Comparison of ENCODE assay signal across 1 cellular context in the genomic region with DNA sequence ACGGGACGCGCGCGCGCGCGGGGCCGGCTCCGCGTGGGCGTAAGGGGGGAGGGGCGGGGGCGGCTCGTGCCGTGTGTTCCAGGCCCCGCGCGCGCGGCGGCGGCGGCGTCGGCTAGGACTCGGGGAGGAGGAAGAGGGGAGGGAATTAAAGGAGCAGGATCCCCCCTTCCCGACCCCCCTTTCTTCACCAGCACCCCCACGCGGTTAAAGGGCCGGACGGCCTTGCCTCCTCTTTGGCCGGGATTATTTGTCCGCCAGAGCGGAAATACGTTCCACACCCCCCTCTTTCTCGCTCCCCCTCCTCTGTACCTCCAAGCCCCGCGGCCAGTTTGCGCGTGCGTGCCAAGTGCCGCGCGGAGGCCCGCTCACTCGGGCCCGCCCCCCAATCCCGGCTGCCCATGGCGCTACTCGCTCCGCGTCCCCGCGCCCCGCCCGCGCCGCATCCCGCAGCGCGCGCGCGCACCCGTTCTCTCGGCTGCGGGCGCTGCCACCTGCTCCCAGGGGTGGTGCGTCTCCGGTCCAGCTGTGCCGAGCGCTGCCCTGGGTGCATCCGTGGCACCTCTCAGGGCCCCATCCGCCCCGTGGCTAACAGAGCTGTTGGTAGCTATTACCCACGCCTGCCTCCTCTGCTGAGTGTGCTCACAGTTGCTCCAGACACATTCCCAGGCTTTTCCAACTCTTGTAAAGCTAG.
A peak's percentile ranks its signal among the peaks of the same experiment; 100 is the strongest.
TF ChIP-seq lines count a peak whose summit lies in the region.

A gene with protein sequence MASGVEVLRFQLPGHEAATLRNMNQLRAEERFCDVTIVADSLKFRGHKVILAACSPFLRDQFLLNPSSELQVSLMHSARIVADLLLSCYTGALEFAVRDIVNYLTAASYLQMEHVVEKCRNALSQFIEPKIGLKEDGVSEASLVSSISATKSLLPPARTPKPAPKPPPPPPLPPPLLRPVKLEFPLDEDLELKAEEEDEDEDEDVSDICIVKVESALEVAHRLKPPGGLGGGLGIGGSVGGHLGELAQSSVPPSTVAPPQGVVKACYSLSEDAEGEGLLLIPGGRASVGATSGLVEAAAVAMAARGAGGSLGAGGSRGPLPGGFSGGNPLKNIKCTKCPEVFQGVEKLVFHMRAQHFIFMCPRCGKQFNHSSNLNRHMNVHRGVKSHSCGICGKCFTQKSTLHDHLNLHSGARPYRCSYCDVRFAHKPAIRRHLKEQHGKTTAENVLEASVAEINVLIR (minus strand): TSS at position 134 of the 691 bp plus-strand sequence. CDS start 781 bp downstream, outside the sequence.

TF ChIP-seq in HEK293, 187 proteins besides CTCF, POLR2A, EP300 and RAD21 (continued from another document and continues in another):
- TF ChIP-seq, protein P1, sequence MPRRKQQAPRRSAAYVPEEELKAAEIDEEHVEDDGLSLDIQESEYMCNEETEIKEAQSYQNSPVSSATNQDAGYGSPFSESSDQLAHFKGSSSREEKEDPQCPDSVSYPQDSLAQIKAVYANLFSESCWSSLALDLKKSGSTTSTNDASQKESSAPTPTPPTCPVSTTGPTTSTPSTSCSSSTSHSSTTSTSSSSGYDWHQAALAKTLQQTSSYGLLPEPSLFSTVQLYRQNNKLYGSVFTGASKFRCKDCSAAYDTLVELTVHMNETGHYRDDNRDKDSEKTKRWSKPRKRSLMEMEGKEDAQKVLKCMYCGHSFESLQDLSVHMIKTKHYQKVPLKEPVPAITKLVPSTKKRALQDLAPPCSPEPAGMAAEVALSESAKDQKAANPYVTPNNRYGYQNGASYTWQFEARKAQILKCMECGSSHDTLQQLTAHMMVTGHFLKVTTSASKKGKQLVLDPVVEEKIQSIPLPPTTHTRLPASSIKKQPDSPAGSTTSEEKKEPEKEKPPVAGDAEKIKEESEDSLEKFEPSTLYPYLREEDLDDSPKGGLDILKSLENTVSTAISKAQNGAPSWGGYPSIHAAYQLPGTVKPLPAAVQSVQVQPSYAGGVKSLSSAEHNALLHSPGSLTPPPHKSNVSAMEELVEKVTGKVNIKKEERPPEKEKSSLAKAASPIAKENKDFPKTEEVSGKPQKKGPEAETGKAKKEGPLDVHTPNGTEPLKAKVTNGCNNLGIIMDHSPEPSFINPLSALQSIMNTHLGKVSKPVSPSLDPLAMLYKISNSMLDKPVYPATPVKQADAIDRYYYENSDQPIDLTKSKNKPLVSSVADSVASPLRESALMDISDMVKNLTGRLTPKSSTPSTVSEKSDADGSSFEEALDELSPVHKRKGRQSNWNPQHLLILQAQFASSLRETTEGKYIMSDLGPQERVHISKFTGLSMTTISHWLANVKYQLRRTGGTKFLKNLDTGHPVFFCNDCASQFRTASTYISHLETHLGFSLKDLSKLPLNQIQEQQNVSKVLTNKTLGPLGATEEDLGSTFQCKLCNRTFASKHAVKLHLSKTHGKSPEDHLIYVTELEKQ (tag by site-specific recombination; IDR thresholded peaks at IDR 0.05; ENCODE audit: borderline replicate concordance): no peak
- peak; percentile 92 for TF ChIP-seq GLIS2 (tag by site-specific recombination; IDR thresholded peaks at IDR 0.05)
- no peak for TF ChIP-seq ZFP37 (tag by site-specific recombination; IDR thresholded peaks at IDR 0.05)
- TF ChIP-seq, protein P2, sequence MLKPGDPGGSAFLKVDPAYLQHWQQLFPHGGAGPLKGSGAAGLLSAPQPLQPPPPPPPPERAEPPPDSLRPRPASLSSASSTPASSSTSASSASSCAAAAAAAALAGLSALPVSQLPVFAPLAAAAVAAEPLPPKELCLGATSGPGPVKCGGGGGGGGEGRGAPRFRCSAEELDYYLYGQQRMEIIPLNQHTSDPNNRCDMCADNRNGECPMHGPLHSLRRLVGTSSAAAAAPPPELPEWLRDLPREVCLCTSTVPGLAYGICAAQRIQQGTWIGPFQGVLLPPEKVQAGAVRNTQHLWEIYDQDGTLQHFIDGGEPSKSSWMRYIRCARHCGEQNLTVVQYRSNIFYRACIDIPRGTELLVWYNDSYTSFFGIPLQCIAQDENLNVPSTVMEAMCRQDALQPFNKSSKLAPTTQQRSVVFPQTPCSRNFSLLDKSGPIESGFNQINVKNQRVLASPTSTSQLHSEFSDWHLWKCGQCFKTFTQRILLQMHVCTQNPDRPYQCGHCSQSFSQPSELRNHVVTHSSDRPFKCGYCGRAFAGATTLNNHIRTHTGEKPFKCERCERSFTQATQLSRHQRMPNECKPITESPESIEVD (tag by site-specific recombination; IDR thresholded peaks at IDR 0.05): no peak
- TF ChIP-seq ZNF510 (tag by site-specific recombination; IDR thresholded peaks at IDR 0.05; ENCODE audit: insufficient replicate concordance): no peak
- TF ChIP-seq ZNF707 (tag by site-specific recombination; IDR thresholded peaks at IDR 0.05): no peak
- no peak for TF ChIP-seq ZNF658 (tag by site-specific recombination; IDR thresholded peaks at IDR 0.05)
- peak; percentile 70; the same call in 1 of the 2 replicates for TF ChIP-seq ZBTB7A (tag by site-specific recombination; IDR thresholded peaks at IDR 0.05; ENCODE audit: low read depth)
- no peak for TF ChIP-seq ZNF585B (tag by site-specific recombination; IDR thresholded peaks at IDR 0.05)
- no peak for TF ChIP-seq YY2 (tag by site-specific recombination; IDR thresholded peaks at IDR 0.05)
- TF ChIP-seq, protein P3, sequence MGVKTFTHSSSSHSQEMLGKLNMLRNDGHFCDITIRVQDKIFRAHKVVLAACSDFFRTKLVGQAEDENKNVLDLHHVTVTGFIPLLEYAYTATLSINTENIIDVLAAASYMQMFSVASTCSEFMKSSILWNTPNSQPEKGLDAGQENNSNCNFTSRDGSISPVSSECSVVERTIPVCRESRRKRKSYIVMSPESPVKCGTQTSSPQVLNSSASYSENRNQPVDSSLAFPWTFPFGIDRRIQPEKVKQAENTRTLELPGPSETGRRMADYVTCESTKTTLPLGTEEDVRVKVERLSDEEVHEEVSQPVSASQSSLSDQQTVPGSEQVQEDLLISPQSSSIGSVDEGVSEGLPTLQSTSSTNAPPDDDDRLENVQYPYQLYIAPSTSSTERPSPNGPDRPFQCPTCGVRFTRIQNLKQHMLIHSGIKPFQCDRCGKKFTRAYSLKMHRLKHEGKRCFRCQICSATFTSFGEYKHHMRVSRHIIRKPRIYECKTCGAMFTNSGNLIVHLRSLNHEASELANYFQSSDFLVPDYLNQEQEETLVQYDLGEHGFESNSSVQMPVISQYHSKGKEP (tag by site-specific recombination; IDR thresholded peaks at IDR 0.05): no peak; the same call in 1 of the 2 replicates
- peak; percentile 71 for TF ChIP-seq ZBTB17 (tag by site-specific recombination; IDR thresholded peaks at IDR 0.05)
- no peak for TF ChIP-seq ZNF549 (tag by site-specific recombination; IDR thresholded peaks at IDR 0.05)
- TF ChIP-seq ZNF623 (tag by site-specific recombination; IDR thresholded peaks at IDR 0.05): no peak
- TF ChIP-seq, protein P4, sequence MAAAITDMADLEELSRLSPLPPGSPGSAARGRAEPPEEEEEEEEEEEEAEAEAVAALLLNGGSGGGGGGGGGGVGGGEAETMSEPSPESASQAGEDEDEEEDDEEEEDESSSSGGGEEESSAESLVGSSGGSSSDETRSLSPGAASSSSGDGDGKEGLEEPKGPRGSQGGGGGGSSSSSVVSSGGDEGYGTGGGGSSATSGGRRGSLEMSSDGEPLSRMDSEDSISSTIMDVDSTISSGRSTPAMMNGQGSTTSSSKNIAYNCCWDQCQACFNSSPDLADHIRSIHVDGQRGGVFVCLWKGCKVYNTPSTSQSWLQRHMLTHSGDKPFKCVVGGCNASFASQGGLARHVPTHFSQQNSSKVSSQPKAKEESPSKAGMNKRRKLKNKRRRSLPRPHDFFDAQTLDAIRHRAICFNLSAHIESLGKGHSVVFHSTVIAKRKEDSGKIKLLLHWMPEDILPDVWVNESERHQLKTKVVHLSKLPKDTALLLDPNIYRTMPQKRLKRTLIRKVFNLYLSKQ (tag by site-specific recombination; IDR thresholded peaks at IDR 0.05; ENCODE audit: borderline replicate concordance): no peak
- no peak for TF ChIP-seq GLI4 (tag by site-specific recombination; IDR thresholded peaks at IDR 0.05)
- TF ChIP-seq, protein P5, sequence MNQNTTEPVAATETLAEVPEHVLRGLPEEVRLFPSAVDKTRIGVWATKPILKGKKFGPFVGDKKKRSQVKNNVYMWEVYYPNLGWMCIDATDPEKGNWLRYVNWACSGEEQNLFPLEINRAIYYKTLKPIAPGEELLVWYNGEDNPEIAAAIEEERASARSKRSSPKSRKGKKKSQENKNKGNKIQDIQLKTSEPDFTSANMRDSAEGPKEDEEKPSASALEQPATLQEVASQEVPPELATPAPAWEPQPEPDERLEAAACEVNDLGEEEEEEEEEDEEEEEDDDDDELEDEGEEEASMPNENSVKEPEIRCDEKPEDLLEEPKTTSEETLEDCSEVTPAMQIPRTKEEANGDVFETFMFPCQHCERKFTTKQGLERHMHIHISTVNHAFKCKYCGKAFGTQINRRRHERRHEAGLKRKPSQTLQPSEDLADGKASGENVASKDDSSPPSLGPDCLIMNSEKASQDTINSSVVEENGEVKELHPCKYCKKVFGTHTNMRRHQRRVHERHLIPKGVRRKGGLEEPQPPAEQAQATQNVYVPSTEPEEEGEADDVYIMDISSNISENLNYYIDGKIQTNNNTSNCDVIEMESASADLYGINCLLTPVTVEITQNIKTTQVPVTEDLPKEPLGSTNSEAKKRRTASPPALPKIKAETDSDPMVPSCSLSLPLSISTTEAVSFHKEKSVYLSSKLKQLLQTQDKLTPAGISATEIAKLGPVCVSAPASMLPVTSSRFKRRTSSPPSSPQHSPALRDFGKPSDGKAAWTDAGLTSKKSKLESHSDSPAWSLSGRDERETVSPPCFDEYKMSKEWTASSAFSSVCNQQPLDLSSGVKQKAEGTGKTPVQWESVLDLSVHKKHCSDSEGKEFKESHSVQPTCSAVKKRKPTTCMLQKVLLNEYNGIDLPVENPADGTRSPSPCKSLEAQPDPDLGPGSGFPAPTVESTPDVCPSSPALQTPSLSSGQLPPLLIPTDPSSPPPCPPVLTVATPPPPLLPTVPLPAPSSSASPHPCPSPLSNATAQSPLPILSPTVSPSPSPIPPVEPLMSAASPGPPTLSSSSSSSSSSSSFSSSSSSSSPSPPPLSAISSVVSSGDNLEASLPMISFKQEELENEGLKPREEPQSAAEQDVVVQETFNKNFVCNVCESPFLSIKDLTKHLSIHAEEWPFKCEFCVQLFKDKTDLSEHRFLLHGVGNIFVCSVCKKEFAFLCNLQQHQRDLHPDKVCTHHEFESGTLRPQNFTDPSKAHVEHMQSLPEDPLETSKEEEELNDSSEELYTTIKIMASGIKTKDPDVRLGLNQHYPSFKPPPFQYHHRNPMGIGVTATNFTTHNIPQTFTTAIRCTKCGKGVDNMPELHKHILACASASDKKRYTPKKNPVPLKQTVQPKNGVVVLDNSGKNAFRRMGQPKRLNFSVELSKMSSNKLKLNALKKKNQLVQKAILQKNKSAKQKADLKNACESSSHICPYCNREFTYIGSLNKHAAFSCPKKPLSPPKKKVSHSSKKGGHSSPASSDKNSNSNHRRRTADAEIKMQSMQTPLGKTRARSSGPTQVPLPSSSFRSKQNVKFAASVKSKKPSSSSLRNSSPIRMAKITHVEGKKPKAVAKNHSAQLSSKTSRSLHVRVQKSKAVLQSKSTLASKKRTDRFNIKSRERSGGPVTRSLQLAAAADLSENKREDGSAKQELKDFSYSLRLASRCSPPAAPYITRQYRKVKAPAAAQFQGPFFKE (tag by site-specific recombination; IDR thresholded peaks at IDR 0.05; ENCODE audit: borderline replicate concordance): no peak
- no peak for TF ChIP-seq ZNF211 (tag by site-specific recombination; IDR thresholded peaks at IDR 0.05; ENCODE audit: low read depth)
- TF ChIP-seq ZBTB20 (tag by site-specific recombination; IDR thresholded peaks at IDR 0.05): peak; percentile 75
- no peak for TF ChIP-seq ZNF292 (tag by site-specific recombination; IDR thresholded peaks at IDR 0.05; ENCODE audit: borderline replicate concordance, low read depth)
- TF ChIP-seq RBAK (tag by site-specific recombination; IDR thresholded peaks at IDR 0.05): no peak
- TF ChIP-seq ZNF777 (tag by site-specific recombination; IDR thresholded peaks at IDR 0.05; ENCODE audit: borderline replicate concordance): no peak
- TF ChIP-seq, protein P6, sequence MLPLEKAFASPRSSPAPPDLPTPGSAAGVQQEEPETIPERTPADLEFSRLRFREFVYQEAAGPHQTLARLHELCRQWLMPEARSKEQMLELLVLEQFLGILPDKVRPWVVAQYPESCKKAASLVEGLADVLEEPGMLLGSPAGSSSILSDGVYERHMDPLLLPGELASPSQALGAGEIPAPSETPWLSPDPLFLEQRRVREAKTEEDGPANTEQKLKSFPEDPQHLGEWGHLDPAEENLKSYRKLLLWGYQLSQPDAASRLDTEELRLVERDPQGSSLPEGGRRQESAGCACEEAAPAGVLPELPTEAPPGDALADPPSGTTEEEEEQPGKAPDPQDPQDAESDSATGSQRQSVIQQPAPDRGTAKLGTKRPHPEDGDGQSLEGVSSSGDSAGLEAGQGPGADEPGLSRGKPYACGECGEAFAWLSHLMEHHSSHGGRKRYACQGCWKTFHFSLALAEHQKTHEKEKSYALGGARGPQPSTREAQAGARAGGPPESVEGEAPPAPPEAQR (tag by site-specific recombination; IDR thresholded peaks at IDR 0.05): no peak
- TF ChIP-seq SCRT1 (tag by site-specific recombination; IDR thresholded peaks at IDR 0.05; ENCODE audit: borderline replicate concordance): no peak
- peak; percentile 59 for TF ChIP-seq SP7 (tag by site-specific recombination; IDR thresholded peaks at IDR 0.05)
- no peak for TF ChIP-seq ZNF544 (tag by site-specific recombination; IDR thresholded peaks at IDR 0.05)
- TF ChIP-seq, protein P7, sequence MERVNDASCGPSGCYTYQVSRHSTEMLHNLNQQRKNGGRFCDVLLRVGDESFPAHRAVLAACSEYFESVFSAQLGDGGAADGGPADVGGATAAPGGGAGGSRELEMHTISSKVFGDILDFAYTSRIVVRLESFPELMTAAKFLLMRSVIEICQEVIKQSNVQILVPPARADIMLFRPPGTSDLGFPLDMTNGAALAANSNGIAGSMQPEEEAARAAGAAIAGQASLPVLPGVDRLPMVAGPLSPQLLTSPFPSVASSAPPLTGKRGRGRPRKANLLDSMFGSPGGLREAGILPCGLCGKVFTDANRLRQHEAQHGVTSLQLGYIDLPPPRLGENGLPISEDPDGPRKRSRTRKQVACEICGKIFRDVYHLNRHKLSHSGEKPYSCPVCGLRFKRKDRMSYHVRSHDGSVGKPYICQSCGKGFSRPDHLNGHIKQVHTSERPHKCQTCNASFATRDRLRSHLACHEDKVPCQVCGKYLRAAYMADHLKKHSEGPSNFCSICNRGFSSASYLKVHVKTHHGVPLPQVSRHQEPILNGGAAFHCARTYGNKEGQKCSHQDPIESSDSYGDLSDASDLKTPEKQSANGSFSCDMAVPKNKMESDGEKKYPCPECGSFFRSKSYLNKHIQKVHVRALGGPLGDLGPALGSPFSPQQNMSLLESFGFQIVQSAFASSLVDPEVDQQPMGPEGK (tag by site-specific recombination; IDR thresholded peaks at IDR 0.05): peak; percentile 96
- TF ChIP-seq ZNF132 (tag by site-specific recombination; IDR thresholded peaks at IDR 0.05; ENCODE audit: borderline replicate concordance): no peak
- TF ChIP-seq ZNF146 (tag by site-specific recombination; IDR thresholded peaks at IDR 0.05): no peak
- no peak for TF ChIP-seq ZNF138 (tag by site-specific recombination; IDR thresholded peaks at IDR 0.05; ENCODE audit: borderline replicate concordance)
- TF ChIP-seq KLF10 (tag by site-specific recombination; IDR thresholded peaks at IDR 0.05): peak; percentile 92
- TF ChIP-seq ZNF324 (tag by site-specific recombination; IDR thresholded peaks at IDR 0.05): peak; percentile 69; the same call in 1 of the 2 replicates
- TF ChIP-seq ZNF670 (tag by site-specific recombination; IDR thresholded peaks at IDR 0.05; ENCODE audit: low read depth): no peak
- TF ChIP-seq ZNF341 (tag by site-specific recombination; IDR thresholded peaks at IDR 0.05; ENCODE audit: low read depth): peak; percentile 41; the same call in 1 of the 2 replicates
- no peak for TF ChIP-seq ZFP69B (tag by site-specific recombination; IDR thresholded peaks at IDR 0.05)
- TF ChIP-seq ZNF350 (tag by site-specific recombination; IDR thresholded peaks at IDR 0.05): no peak
- TF ChIP-seq ZNF768 (tag by site-specific recombination; IDR thresholded peaks at IDR 0.05): no peak
- TF ChIP-seq ZNF660 (tag by site-specific recombination; IDR thresholded peaks at IDR 0.05): peak; percentile 88
- no peak for TF ChIP-seq MEIS1 (CRISPR knock-in tag; IDR thresholded peaks at IDR 0.05; ENCODE audit: borderline replicate concordance)
